Comparison of ENCODE assay signal across 8 cellular contexts in the genomic region with DNA sequence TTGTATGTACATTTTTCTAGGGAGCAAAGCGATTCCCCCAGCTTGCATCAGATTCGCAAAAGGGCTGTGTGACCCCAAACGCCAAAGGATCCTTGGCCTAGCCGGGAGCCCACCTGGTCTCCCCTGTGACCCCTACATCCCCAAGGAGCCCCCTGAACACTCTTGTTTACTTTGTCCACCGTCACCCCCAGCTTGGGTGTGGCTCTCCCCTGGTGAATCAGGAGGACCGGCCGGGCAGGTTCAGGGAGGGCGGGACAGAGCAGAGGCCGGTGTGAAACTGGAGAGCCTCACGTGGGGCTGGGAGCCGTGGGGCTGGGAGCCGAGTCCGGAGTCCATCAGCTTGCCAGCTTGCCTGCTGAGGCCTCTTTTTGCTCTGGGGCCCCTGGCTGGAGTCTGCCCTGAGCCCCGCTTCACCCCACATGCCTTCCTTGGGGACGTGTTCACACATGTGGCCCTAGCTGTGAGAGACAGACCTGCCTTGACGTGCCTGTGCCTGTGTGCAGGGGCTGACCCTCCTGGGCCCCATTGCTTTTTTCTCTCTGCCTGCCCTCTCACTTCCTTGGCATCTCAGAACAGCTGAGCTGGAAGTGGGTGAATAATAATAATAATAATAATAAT. TPM values are rescaled to one million over a fixed set of nuclear protein-coding genes. Genes with fewer than 3 reads are reported as not detected.
DNase-seq lines count a peak whose midpoint lies in the region; ATAC-seq and TF ChIP-seq lines count a peak whose summit lies in the region.

No MANE protein-coding gene starts in this region.

- H3K4me1 ChIP-seq in breast epithelium: peaks cover 0 to 15% of the 10 kb centered on the region in 2 donors

- H3K9me3 Mint-ChIP-seq in stimulated activated memory B cell treated with anti-CD40 and anti-IgM and Interleukin-4, amounts not matched to agents 10 μg/mL and 1 μg/mL and 100 μg/mL, for 72 hours: no peaks in the 10 kb centered on the region

- H3K27ac ChIP-seq in breast epithelium: peak overlapping the region; percentile 94 to 99

- H3K27me3 Mint-ChIP-seq in stimulated activated memory B cell treated with anti-CD40 and anti-IgM and Interleukin-4, amounts not matched to agents 10 μg/mL and 1 μg/mL and 100 μg/mL, for 72 hours: no peaks in the 10 kb centered on the region

- H3K4me3 Mint-ChIP-seq in stimulated activated memory B cell treated with anti-CD40 and anti-IgM and Interleukin-4, amounts not matched to agents 10 μg/mL and 1 μg/mL and 100 μg/mL, for 72 hours: peak overlapping the region; percentile 77

- DNase-seq in NOMO-1 treated with DMSO at 0.1 percent for 48 hours (lab: John Stamatoyannopoulos, UW; ENCODE audit: unreplicated experiment): peak; percentile 22
- no peak for DNase-seq in NOMO-1 treated with dmso at 0.1 percent for 144 hours (lab: John Stamatoyannopoulos, UW; ENCODE audit: unreplicated experiment)
- peak; percentile 32 to 80 for DNase-seq in NCI-H526 (lab: John Stamatoyannopoulos, UW)
- peak; percentile 89 to 91 for DNase-seq in breast epithelium (ENCODE audit: low spot score in 2 of 2)
- DNase-seq in islet precursor cell: peak; percentile 89
- no peak for DNase-seq in NCI-H1417 treated with DMSO at 0.1 percent for 48 hours (lab: John Stamatoyannopoulos, UW)
- DNase-seq in cortex of kidney (lab: John Stamatoyannopoulos, UW): no peak

- no peak for ATAC-seq in stimulated activated memory B cell treated with anti-CD40 and anti-IgM and Interleukin-4, amounts not matched to agents 10 μg/mL and 1 μg/mL and 100 μg/mL, for 72 hours

- peaks cover 37% of the 10 kb centered on the region for H3K36me3 Mint-ChIP-seq in stimulated activated memory B cell treated with anti-CD40 and anti-IgM and Interleukin-4, amounts not matched to agents 10 μg/mL and 1 μg/mL and 100 μg/mL, for 72 hours

- TF ChIP-seq CTCF in breast epithelium (IDR thresholded peaks at IDR 0.05): no peak

- TF ChIP-seq POLR2A in breast epithelium (IDR thresholded peaks at IDR 0.05): peak; percentile 53

- intact Hi-C loops in breast epithelium (cut with DNase I; ENCODE audit: low total_unique reads): no loop called here

- H3K27me3 ChIP-seq in breast epithelium: no peaks in the 10 kb centered on the region

- no peaks in the 10 kb centered on the region for H3K9me3 ChIP-seq in breast epithelium

- peak overlapping the region; percentile 47 for H3K27ac Mint-ChIP-seq in stimulated activated memory B cell treated with anti-CD40 and anti-IgM and Interleukin-4, amounts not matched to agents 10 μg/mL and 1 μg/mL and 100 μg/mL, for 72 hours

- peak overlapping the region; percentile 86 to 94 (median 91) for H3K4me3 ChIP-seq in breast epithelium

- H3K4me1 Mint-ChIP-seq in stimulated activated memory B cell treated with anti-CD40 and anti-IgM and Interleukin-4, amounts not matched to agents 10 μg/mL and 1 μg/mL and 100 μg/mL, for 72 hours: peaks cover 78% of the 10 kb centered on the region

- no peaks in the 10 kb centered on the region for H3K36me3 ChIP-seq in breast epithelium

RNA-seq across cellular contexts. Expression of a gene that starts 2.0 kb away (rescaled TPM):
- 10 to 100 TPM; 41.8 to 71.6 (median 55.1) TPM for total RNA-seq in breast epithelium

RNA-seq across cellular contexts. Expression of a gene that starts 2.2 kb away (rescaled TPM):
- total RNA-seq in breast epithelium: 10 to 100 TPM; 28.2 to 50.8 (median 45.7) TPM

RNA-seq across cellular contexts. Expression of a gene that starts 28.4 kb away (rescaled TPM):
- total RNA-seq in breast epithelium: 10 to 100 TPM; 24.6 to 34.7 (median 30.9) TPM

RNA-seq across cellular contexts. Expression of a gene that starts 31.4 kb away (rescaled TPM):
- 1 to 10 TPM; 2.6 to 3.2 (median 2.9) TPM for total RNA-seq in breast epithelium

RNA-seq across cellular contexts. Expression of a gene that starts 32.1 kb away (rescaled TPM):
- total RNA-seq in breast epithelium: 10 to 100 TPM; 41.6 to 52.8 (median 52.1) TPM

Comparison
In these comparisons a context has a peak if more than half of its experiments do, and no peak if none do; other contexts are left out.
1. DNase-seq: peak in NOMO-1 treated with DMSO at 0.1 percent for 48 hours (single experiment), NCI-H526 (2 of 2), breast epithelium (2 of 2) and islet precursor cell (single experiment); none in NOMO-1 treated with dmso at 0.1 percent for 144 hours (single experiment), NCI-H1417 treated with DMSO at 0.1 percent for 48 hours (single experiment) and cortex of kidney (single experiment).